Comparison of ENCODE assay signal across 8 cellular contexts in genomic region chr1:45804671-45804973, GRCh38. TPM values are rescaled to one million over a fixed set of nuclear protein-coding genes. Genes with fewer than 3 reads are reported as not detected.
DNase-seq lines count a peak whose midpoint lies in the region; ATAC-seq and TF ChIP-seq lines count a peak whose summit lies in the region.

No MANE protein-coding gene starts in this region.

- H4K20me1 ChIP-seq in DOHH2 (ENCODE audit: control insufficient read depth, insufficient read depth, low read depth, low read length), result peaks cover 12% of the 10 kb centered on the region
- H4K20me1 ChIP-seq in OCI-LY1 (ENCODE audit: insufficient read depth, low read length), result no peaks in the 10 kb centered on the region

- peak overlapping the region; percentile 93 for H3K4me3 ChIP-seq in DOHH2 (ENCODE audit: low read length)
- peak overlapping the region; percentile 94 for H3K4me3 ChIP-seq in OCI-LY1 (ENCODE audit: low read depth, low read length, poor library complexity, severe bottlenecking)
- H3K4me3 ChIP-seq in endodermal cell (ENCODE audit: low read length), result peak overlapping the region; percentile 95
- H3K4me3 ChIP-seq in neutrophil (ENCODE audit: low read depth in 1 of 2, low read length in 1 of 2), result peak overlapping the region; percentile 63 to 69

- TF ChIP-seq CTCF in DOHH2 (IDR thresholded peaks at IDR 0.05; ENCODE audit: low read depth, low read length, poor library complexity, severe bottlenecking) (no peak), OCI-LY1 (IDR thresholded peaks at IDR 0.05; ENCODE audit: low read length) (no peak), endodermal cell (conservative IDR thresholded peaks at IDR 0.05) (no peak), neutrophil (IDR thresholded peaks at IDR 0.05) (no peak)

- peaks cover 32% of the 10 kb centered on the region for H3K36me3 Mint-ChIP-seq in endodermal cell (ENCODE audit: low read depth)

- intact Hi-C loops in posterior vena cava (cut with DNase I), result no loop called here

- DNase-seq in endodermal cell, result no peak
- DNase-seq in posterior vena cava (ENCODE audit: low spot score), result no peak
- DNase-seq in NOMO-1 treated with DMSO at 0.1 percent for 48 hours (lab: John Stamatoyannopoulos, UW; ENCODE audit: unreplicated experiment), result no peak
- no peak for DNase-seq in stimulated activated CD4-positive, alpha-beta T cell treated with anti-CD3 and anti-CD28 coated beads, Interleukin-2, amount 100 ng/mL, for 24 hours

- H3K36me3 ChIP-seq in DOHH2 (ENCODE audit: control insufficient read depth, low read length) (peaks cover 55% of the 10 kb centered on the region), OCI-LY1 (ENCODE audit: insufficient read depth, low read length) (peaks cover 30% of the 10 kb centered on the region), endodermal cell (ENCODE audit: control insufficient read depth, insufficient read depth, low read length) (peaks cover 38% of the 10 kb centered on the region), neutrophil (peaks cover 4% of the 10 kb centered on the region)

- no peak for ATAC-seq in GM19328 (IDR thresholded peaks at IDR 0.05; ENCODE audit: unreplicated experiment)

- H3K9ac ChIP-seq in OCI-LY1 (ENCODE audit: low read length) (peak overlapping the region; percentile 93), endodermal cell (ENCODE audit: extremely low read depth, low read length, poor library complexity, severe bottlenecking) (peak overlapping the region; percentile 70)

- H3K9me3 Mint-ChIP-seq in endodermal cell, result no peaks in the 10 kb centered on the region

- H3K4me1 ChIP-seq in DOHH2 (ENCODE audit: control insufficient read depth, low read length) (peaks cover 49% of the 10 kb centered on the region), OCI-LY1 (ENCODE audit: insufficient read depth, low read length, severe bottlenecking) (peaks cover 23% of the 10 kb centered on the region), endodermal cell (ENCODE audit: control insufficient read depth, insufficient read depth, low read length) (peaks cover 3% of the 10 kb centered on the region), neutrophil (ENCODE audit: control insufficient read depth in 1 of 2, insufficient read depth in 1 of 2, low read depth in 1 of 2, low read length in 1 of 2) (peaks cover 16 to 22% of the 10 kb centered on the region in 2 experiments)

- H3K4me1 Mint-ChIP-seq in endodermal cell, result peaks cover 25% of the 10 kb centered on the region

- no peaks in the 10 kb centered on the region for H3K9me3 ChIP-seq in DOHH2 (ENCODE audit: control insufficient read depth, insufficient read depth, low read length)
- no peaks in the 10 kb centered on the region for H3K9me3 ChIP-seq in OCI-LY1 (ENCODE audit: low read length)
- H3K9me3 ChIP-seq in endodermal cell (ENCODE audit: control insufficient read depth, low read length), result no peaks in the 10 kb centered on the region
- no peaks in the 10 kb centered on the region for H3K9me3 ChIP-seq in neutrophil

- no peak overlapping the region for H2AFZ ChIP-seq in OCI-LY1 (ENCODE audit: low read length)

- H3K27ac ChIP-seq in DOHH2 (ENCODE audit: low read depth, low read length), result peak overlapping the region; percentile 49
- peak overlapping the region; percentile 30 for H3K27ac ChIP-seq in OCI-LY1 (ENCODE audit: low read depth, low read length, poor library complexity, severe bottlenecking)
- no peak overlapping the region for H3K27ac ChIP-seq in endodermal cell (ENCODE audit: low read depth, low read length)
- H3K27ac ChIP-seq in neutrophil, result no peak overlapping the region

- H3K79me2 ChIP-seq in DOHH2 (ENCODE audit: control insufficient read depth, low read length) (peaks cover 63% of the 10 kb centered on the region), OCI-LY1 (ENCODE audit: insufficient read depth, low read length) (peaks cover 45% of the 10 kb centered on the region)

- H3K27ac Mint-ChIP-seq in endodermal cell, result no peak overlapping the region

- H3K9me2 ChIP-seq in DOHH2 (replicated peaks; ENCODE audit: control insufficient read depth, low read length) (no peaks in the 10 kb centered on the region), OCI-LY1 (ENCODE audit: low read depth, low read length) (no peaks in the 10 kb centered on the region)

- H3K27me3 ChIP-seq in DOHH2 (ENCODE audit: control insufficient read depth, low read length), result no peaks in the 10 kb centered on the region
- no peaks in the 10 kb centered on the region for H3K27me3 ChIP-seq in OCI-LY1 (ENCODE audit: insufficient read depth, low read length)
- no peaks in the 10 kb centered on the region for H3K27me3 ChIP-seq in endodermal cell (ENCODE audit: control insufficient read depth, insufficient read depth, low read length, poor library complexity, severe bottlenecking)
- H3K27me3 ChIP-seq in neutrophil, result no peaks in the 10 kb centered on the region

- H3K27me3 Mint-ChIP-seq in endodermal cell (ENCODE audit: insufficient read depth), result peaks cover 17% of the 10 kb centered on the region

- H3K4me2 ChIP-seq in DOHH2 (ENCODE audit: low read length) (peak overlapping the region; percentile 70), OCI-LY1 (ENCODE audit: low read length) (peak overlapping the region; percentile 93)

- H3F3A ChIP-seq in DOHH2 (ENCODE audit: control insufficient read depth, insufficient read depth), result no peaks in the 10 kb centered on the region
- no peaks in the 10 kb centered on the region for H3F3A ChIP-seq in OCI-LY1 (ENCODE audit: insufficient read depth, low read length)

- 37 to 50% methylated on average over 2 of the region's 2 CpGs for WGBS in endodermal cell (ENCODE audit: insufficient coverage in 1 of 2, insufficient read length in 1 of 2), 2 experiments

- peak overlapping the region; percentile 84 for H3K4me3 Mint-ChIP-seq in endodermal cell

RNA-seq across cellular contexts. Expression of gene MAST2, which starts 1.2 kb away (rescaled TPM):
- total RNA-seq in endodermal cell, result 10 to 100 TPM; 46.3 to 60.7 TPM
- polyA plus RNA-seq in endodermal cell (2013, experiment 1 of 2), result 40.3 TPM
- 40.2 TPM for polyA plus RNA-seq in endodermal cell (2013, experiment 2 of 2)
- total RNA-seq in posterior vena cava, result 10 to 100 TPM; 35.4 to 44.9 TPM

RNA-seq across cellular contexts. Expression of gene IPP, which starts 54.2 kb away (rescaled TPM):
- 10 to 100 TPM; 14.9 to 18.6 TPM for total RNA-seq in endodermal cell
- 16.8 TPM for polyA plus RNA-seq in endodermal cell (2013, experiment 1 of 2)
- polyA plus RNA-seq in endodermal cell (2013, experiment 2 of 2), result 17.6 TPM
- 10 to 100 TPM; 11.3 to 13.1 TPM for total RNA-seq in posterior vena cava

Comparison
In these comparisons a context has a peak if more than half of its experiments do, and no peak if none do; other contexts are left out.
1. H3K27ac ChIP-seq: peak in DOHH2 (single experiment) and OCI-LY1 (single experiment); none in endodermal cell (single experiment) and neutrophil (single experiment).
2. Peak in every context shown above with its lines, with median percentiles within 50 percentile points of each other: H3K4me3 ChIP-seq.